17 cellular contexts compared by ENCODE assay signal in genomic region chr1:179744401-179745130, GRCh38. TPM values are rescaled to one million over a fixed set of nuclear protein-coding genes. Genes with fewer than 3 reads are reported as not detected.
DNase-seq lines count a peak whose midpoint lies in the region; ATAC-seq lines count a peak whose summit lies in the region.
"Had no signal": no experiment of that assay in that cellular context is flagged by ENCODE, and none has a peak within 500 bp of the region (broad histone marks: within the 10 kb centered on the region; RNA-seq: fewer than 3 reads in every experiment).

No MANE protein-coding gene starts in this region.

- ATAC-seq in GM21717 (IDR thresholded peaks at IDR 0.05; ENCODE audit: unreplicated experiment): no peak
- no peak for ATAC-seq in GM19324 (IDR thresholded peaks at IDR 0.05; ENCODE audit: low FRiP score, unreplicated experiment)
- ATAC-seq in GM19023 (IDR thresholded peaks at IDR 0.05; ENCODE audit: unreplicated experiment): no peak
- ATAC-seq: stimulated activated naive CD8-positive, alpha-beta T cell treated with anti-CD3 and anti-CD28 coated beads, Interleukin-15, Interleukin-2, amounts not matched to agents 100 U/mL and 50 U/mL, for 24 hours had no signal

- H3K9me3 ChIP-seq in iPS DF 6.9 (ENCODE audit: control insufficient read depth, insufficient read depth, low read length): no peaks in the 10 kb centered on the region
- H3K9me3 ChIP-seq: prostate gland had no signal

- peak; percentile 9 for DNase-seq in ELF-1 (ENCODE audit: low read depth, low spot score)
- DNase-seq in SK-N-DZ (ENCODE audit: low spot score): peak; percentile 52
- DNase-seq in iPS DF 6.9 (ENCODE audit: low read depth, low spot score): no peak
- peak; percentile 51 for DNase-seq in retina
- DNase-seq in ACHN: no peak
- DNase-seq: activated CD4-positive, alpha-beta T cell treated with anti-CD3 and anti-CD28 coated beads, Interleukin-2, amount 50 U/mL, for 1 hour; activated T-cell treated with anti-CD3 and anti-CD28 coated beads, Interleukin-2, amount 50 U/mL, for 1 hour; COR-L47; NCI-H187 treated with DMSO at 0.1 percent for 48 hours; NCI-H510A; OCI-M1; stimulated activated naive CD8-positive, alpha-beta T cell treated with anti-CD3 and anti-CD28 coated beads, Interleukin-15, Interleukin-2, amounts not matched to agents 100 U/mL and 50 U/mL, for 24 hours had no signal

- peaks cover 49% of the 10 kb centered on the region for H3K27me3 ChIP-seq in iPS DF 6.9 (ENCODE audit: control insufficient read depth, insufficient read depth, low read length)

- in situ Hi-C loops in ACHN (cut with HindIII; ENCODE audit: low pct_ligation_motif_present, low pct_unique_long_range_greater_than_20kb, low sequenced_read_pairs): no loop called here

- H3K27ac ChIP-seq in iPS DF 6.9 (ENCODE audit: low read length): no peak overlapping the region
- H3K27ac ChIP-seq: prostate gland had no signal

- H3K4me3 ChIP-seq in iPS DF 6.9 (ENCODE audit: low read length): peak overlapping the region; percentile 47; the same call in 1 of the 2 replicates

- H3K36me3 ChIP-seq in iPS DF 6.9 (ENCODE audit: control insufficient read depth, insufficient read depth, low read length): no peaks in the 10 kb centered on the region
- H3K36me3 ChIP-seq: prostate gland had no signal

- H3K4me1 ChIP-seq in iPS DF 6.9 (ENCODE audit: control insufficient read depth, insufficient read depth, low read length): peaks cover 3% of the 10 kb centered on the region; the same call in 1 of the 2 replicates

- no CpG with 5 or more reads among the region's 37 CpGs for WGBS in iPS DF 6.9 (ENCODE audit: insufficient coverage, insufficient read length)

RNA-seq across cellular contexts. Expression of gene FAM163A, which starts 1.5 kb away (rescaled TPM):
- 30.8 and 34.2 TPM in 2 replicates for polyA plus RNA-seq in SK-N-DZ (2014; cell fraction: cytosol; rRNA removed)
- 26.5 and 29.2 TPM in 2 replicates for polyA plus RNA-seq in SK-N-DZ (2014; cell fraction: nucleus; rRNA removed)
- polyA plus RNA-seq: fibroblast of lung had no signal

Comparison
In these comparisons a context has a peak if more than half of its experiments do, and no peak if none do; other contexts are left out.
1. DNase-seq: peak in ELF-1 (single experiment), SK-N-DZ (single experiment) and retina (single experiment); none in iPS DF 6.9 (single experiment) and ACHN (single experiment).